Comparison of ENCODE assay signal across 1 cellular context in genomic region chr6:134822920-134823430, GRCh38.
TF ChIP-seq lines count a peak whose summit lies in the region.

No MANE protein-coding gene starts in this region.

TF ChIP-seq in HEK293, 187 proteins besides CTCF, POLR2A, EP300 and RAD21 (continued from another document):
- TF ChIP-seq ZNF10 (tag by site-specific recombination; IDR thresholded peaks at IDR 0.05) (no peak), ZNF501 (tag by site-specific recombination; IDR thresholded peaks at IDR 0.05) (no peak; the same call in 1 of the 2 replicates), ZSCAN30 (tag by site-specific recombination; IDR thresholded peaks at IDR 0.05) (peak; percentile 77), ZNF2 (tag by site-specific recombination; IDR thresholded peaks at IDR 0.05) (peak; percentile 52; the same call in 1 of the 2 replicates), ZNF580 (tag by site-specific recombination; IDR thresholded peaks at IDR 0.05) (peak; percentile 92), IKZF3 (tag by site-specific recombination; IDR thresholded peaks at IDR 0.05) (0 out of 2 replicates have a peak, but pooled peaks have one; percentile 46), ZNF561 (tag by site-specific recombination; IDR thresholded peaks at IDR 0.05; ENCODE audit: borderline replicate concordance) (0 out of 2 replicates have a peak, but pooled peaks have one; percentile 26), ZNF23 (tag by site-specific recombination; IDR thresholded peaks at IDR 0.05; ENCODE audit: borderline replicate concordance) (no peak), MZF1 (tag by site-specific recombination; IDR thresholded peaks at IDR 0.05; ENCODE audit: borderline replicate concordance) (no peak), ZSCAN23 (tag by site-specific recombination; IDR thresholded peaks at IDR 0.05) (no peak), TCF7L2 (IDR thresholded peaks at IDR 0.05; ENCODE audit: borderline replicate concordance, low read depth, low read length) (no peak), ZNF792 (tag by site-specific recombination; IDR thresholded peaks at IDR 0.05) (no peak), ZNF654 (tag by site-specific recombination; IDR thresholded peaks at IDR 0.05; ENCODE audit: low read depth) (peak; percentile 99), ZBTB48 (tag by site-specific recombination; IDR thresholded peaks at IDR 0.05) (peak; percentile 92), ZNF214 (tag by site-specific recombination; IDR thresholded peaks at IDR 0.05; ENCODE audit: borderline replicate concordance) (no peak), ZBTB8A (tag by site-specific recombination; IDR thresholded peaks at IDR 0.05) (peak; percentile 18; the same call in 1 of the 2 replicates), ZNF660 (tag by site-specific recombination; IDR thresholded peaks at IDR 0.05) (peak; percentile 87), ZBTB6 (tag by site-specific recombination; IDR thresholded peaks at IDR 0.05) (peak; percentile 83), ZNF266 (tag by site-specific recombination; IDR thresholded peaks at IDR 0.05; ENCODE audit: low read depth) (no peak), BCL11B (tag by site-specific recombination; IDR thresholded peaks at IDR 0.05; ENCODE audit: low read depth) (0 out of 2 replicates have a peak, but pooled peaks have one; percentile 47), ZNF302 (tag by site-specific recombination; IDR thresholded peaks at IDR 0.05; ENCODE audit: low read depth) (no peak), ZNF133 (tag by site-specific recombination; IDR thresholded peaks at IDR 0.05) (no peak), ZNF449 (tag by site-specific recombination; IDR thresholded peaks at IDR 0.05) (peak; percentile 43; the same call in 1 of the 2 replicates), ZNF626 (tag by site-specific recombination; IDR thresholded peaks at IDR 0.05) (no peak), YY1 (tag by site-specific recombination; IDR thresholded peaks at IDR 0.05) (no peak)
